In genomic region chr13:113758651-113759524, GRCh38 we compare ENCODE assay signal across 8 cellular contexts. TPM values are rescaled to one million over a fixed set of nuclear protein-coding genes. Genes with fewer than 3 reads are reported as not detected.
DNase-seq lines count a peak whose midpoint lies in the region; ATAC-seq and TF ChIP-seq lines count a peak whose summit lies in the region.

TMEM255B (plus strand) TSS chr13:113759226; CDS start chr13:113759270, 44 bp downstream.

- peak within 1 kb of the TSS; percentile 74 to 86 (median 84) for H3K27ac ChIP-seq in esophagus squamous epithelium

- DNase-seq in AG09309 (ENCODE audit: low read depth) (no peak), HK-2 (ENCODE audit: unreplicated experiment) (peak; percentile 66), activated T-helper 1 cell treated with Interleukin-2 at 50 U/mL for 16 hours (ENCODE audit: low read depth) (peak; percentile 60), esophagus squamous epithelium (lab: John Stamatoyannopoulos, UW) (peak; percentile 32), myocyte (ENCODE audit: low read depth) (peak; percentile 72)
- DNase-seq in stimulated activated CD8-positive, alpha-beta memory T cell treated with anti-CD3 and anti-CD28 coated beads, Interleukin-7, amount 100 ng/mL, for 24 hours (ENCODE audit: low read depth), result peak; percentile 64

- H3K4me3 ChIP-seq in AG09309 (ENCODE audit: control insufficient read depth, low read depth, low read length) (peak within 1 kb of the TSS; percentile 36), esophagus squamous epithelium (peak within 1 kb of the TSS; percentile 50 to 78 (median 66))

- peaks cover 0 to 50% (median 0%) of the 10 kb centered on the region in 4 donors for H3K27me3 ChIP-seq in esophagus squamous epithelium

- H3K9me3 ChIP-seq in esophagus squamous epithelium, result no peaks in the 10 kb centered on the region

- TF ChIP-seq CTCF in AG09309 (IDR thresholded peaks at IDR 0.05; ENCODE audit: control insufficient read depth, insufficient read depth, low read depth, low read length, missing control alignments) (no peak), esophagus squamous epithelium (IDR thresholded peaks at IDR 0.05) (peak; percentile 24 to 49 (median 36))

- intact Hi-C loops in esophagus squamous epithelium (cut with DNase I), result no loop called here

- no peaks in the 10 kb centered on the region for H3K36me3 ChIP-seq in esophagus squamous epithelium

- TF ChIP-seq POLR2A in esophagus squamous epithelium (IDR thresholded peaks at IDR 0.05), result peak in 2 of 4 donors; percentile 34 to 36

- peaks cover 4 to 22% (median 14%) of the 10 kb centered on the region in 3 donors for H3K4me1 ChIP-seq in esophagus squamous epithelium

- 1 to 2% methylated on average over 33 to 35 of the region's 80 CpGs for WGBS in esophagus squamous epithelium, 2 donors

- peak; percentile 84 for ATAC-seq in GM19328 (IDR thresholded peaks at IDR 0.05; ENCODE audit: unreplicated experiment)

TF ChIP-seq in PFSK-1, 5 proteins besides CTCF, POLR2A, EP300 and RAD21:
- TF ChIP-seq FOXP2 (optimal IDR thresholded peaks at IDR 0.05; ENCODE audit: borderline replicate concordance, extremely low read depth, extremely low read length, insufficient read depth) (peak; percentile 10), SIN3A (IDR thresholded peaks at IDR 0.05; ENCODE audit: borderline replicate concordance, insufficient read depth, low read length) (no peak)
TF ChIP-seq in PFSK-1: peak in this region for 1.

RNA-seq across cellular contexts. Expression of gene TMEM255B, which starts in this region (rescaled TPM):
- polyA plus RNA-seq in PFSK-1 (2012; ENCODE audit: insufficient read length, low read depth), result 0.53 TPM
- total RNA-seq in esophagus squamous epithelium, result 1 to 10 TPM in 2 of 4 donors, under 1 TPM in 1, not detected in 1; 0.30 to 9.2 (median 3.2) TPM
- total RNA-seq in myocyte, result 0.21 and 3.1 TPM in 2 replicates
- 6.1 TPM for polyA plus RNA-seq in myocyte (2012)
